In the genomic region with DNA sequence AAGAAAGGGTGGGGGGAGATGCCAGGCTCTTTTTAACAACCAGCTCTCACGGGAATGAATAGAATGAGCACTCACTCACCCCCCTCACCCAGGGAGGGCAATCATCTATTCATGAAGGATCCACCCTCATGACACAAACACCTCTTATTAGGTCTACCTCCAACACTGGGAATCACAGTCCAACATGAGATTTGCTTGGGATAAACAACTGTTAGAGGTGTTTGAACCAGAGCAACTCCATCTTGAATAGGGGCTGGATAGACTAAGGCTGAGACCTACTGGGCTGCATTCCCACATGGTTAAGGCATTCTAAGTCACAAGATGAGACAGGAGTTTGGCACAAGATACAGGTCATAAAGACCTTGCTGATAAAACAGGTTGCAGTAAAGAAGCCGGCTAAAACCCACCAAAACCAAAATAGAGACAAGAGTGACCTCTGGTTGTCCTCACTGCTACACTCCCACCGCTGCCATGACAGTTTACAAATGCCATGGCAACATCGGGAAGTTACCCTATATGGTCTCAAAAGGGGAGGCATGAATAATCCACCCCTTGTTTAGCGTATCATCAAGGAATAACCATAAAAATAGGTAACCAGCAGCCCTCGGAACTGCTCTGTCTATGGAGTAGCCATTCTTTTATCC, we compare ENCODE assay signal across 12 cellular contexts. TPM values are rescaled to one million over a fixed set of nuclear protein-coding genes. Genes with fewer than 3 reads are reported as not detected.
DNase-seq lines count a peak whose midpoint lies in the region; ATAC-seq, FAIRE-seq and TF ChIP-seq lines count a peak whose summit lies in the region.
"Not testable (repeated sequence)": the region's sequence is repeated elsewhere in the genome, so short reads cannot be mapped to it uniquely, and the experiment has no call there.
"Had no signal": no experiment of that assay in that cellular context is flagged by ENCODE, and none has a peak within 500 bp of the region (broad histone marks: within the 10 kb centered on the region; RNA-seq: fewer than 3 reads in every experiment).

No MANE protein-coding gene starts in this region.

- H3K18ac ChIP-seq in H1 (ENCODE audit: extremely low read depth, low read length) = not testable (repeated sequence)

- H2BK20ac ChIP-seq in H1 (ENCODE audit: low read length) = not testable (repeated sequence)

- TF ChIP-seq POLR2A in H1 (IDR thresholded peaks at IDR 0.05; ENCODE audit: control extremely low read depth in 1 of 2, low read depth in 2 of 2, low read length in 2 of 2); vagina (IDR thresholded peaks at IDR 0.05): not testable (repeated sequence)

- H3K27me3 Mint-ChIP-seq in activated CD8-positive, alpha-beta T cell treated with anti-CD3 and anti-CD28 coated beads, Interleukin-2, amount 10 ng/mL, durations not matched to agents 7 days and 5 days (ENCODE audit: low read depth); activated T-helper 17 cell treated with anti-CD3 and anti-CD28 coated beads, Interleukin-2, amount 50 U/mL, for 72 hours: not testable (repeated sequence)

- not testable (repeated sequence) for H3K14ac ChIP-seq in H1 (ENCODE audit: insufficient read length)

- H3K36me3 Mint-ChIP-seq in activated CD8-positive, alpha-beta T cell treated with anti-CD3 and anti-CD28 coated beads, Interleukin-2, amount 10 ng/mL, durations not matched to agents 7 days and 5 days (ENCODE audit: low read depth) = peaks cover 14% of the 10 kb centered on the region
- peaks cover 14% of the 10 kb centered on the region for H3K36me3 Mint-ChIP-seq in activated T-helper 17 cell treated with anti-CD3 and anti-CD28 coated beads, Interleukin-2, amount 50 U/mL, for 72 hours (ENCODE audit: low read depth)
- peaks cover 27% of the 10 kb centered on the region for H3K36me3 Mint-ChIP-seq in stimulated activated effector memory CD8-positive, alpha-beta T cell treated with anti-CD3 and anti-CD28 coated beads, Interleukin-12 subunit alpha, Interleukin-12 subunit beta, amount 100 ng/mL, for 72 hours

- not testable (repeated sequence) for H3K4me3 ChIP-seq in H1 (ENCODE audit: extremely low read depth in 1 of 4, insufficient read depth in 2 of 4, low read depth in 3 of 4, low read length in 4 of 4); vagina
- peak overlapping the region; percentile 27 for H3K4me3 ChIP-seq in fibroblast of villous mesenchyme (ENCODE audit: low read depth, low read length)

- intact Hi-C loops in vagina (cut with DNase I) = not testable (repeated sequence)

- not testable (repeated sequence) for H2BK5ac ChIP-seq in H1 (ENCODE audit: low read depth, low read length)

- H3K27ac Mint-ChIP-seq in activated CD8-positive, alpha-beta T cell treated with anti-CD3 and anti-CD28 coated beads, Interleukin-2, amount 10 ng/mL, durations not matched to agents 7 days and 5 days = peak overlapping the region; percentile 54
- H3K27ac Mint-ChIP-seq in activated T-helper 17 cell treated with anti-CD3 and anti-CD28 coated beads, Interleukin-2, amount 50 U/mL, for 72 hours = peak overlapping the region; percentile 34
- H3K27ac Mint-ChIP-seq in stimulated activated effector memory CD8-positive, alpha-beta T cell treated with anti-CD3 and anti-CD28 coated beads, Interleukin-12 subunit alpha, Interleukin-12 subunit beta, amount 100 ng/mL, for 72 hours = peak overlapping the region; percentile 32

- not testable (repeated sequence) for H3K79me2 ChIP-seq in H1 (ENCODE audit: control insufficient read depth in 1 of 2, insufficient read depth in 2 of 2, low read length in 2 of 2)

- not testable (repeated sequence) for H2BK15ac ChIP-seq in H1 (ENCODE audit: low read length)

- ATAC-seq in activated CD8-positive, alpha-beta T cell treated with anti-CD3 and anti-CD28 coated beads, Interleukin-2, amount 10 ng/mL, durations not matched to agents 7 days and 5 days; activated T-helper 17 cell treated with anti-CD3 and anti-CD28 coated beads, Interleukin-2, amount 50 U/mL, for 72 hours (replicated peaks); stimulated activated effector memory CD8-positive, alpha-beta T cell treated with anti-CD3 and anti-CD28 coated beads, Interleukin-12 subunit alpha, Interleukin-12 subunit beta, amount 100 ng/mL, for 72 hours: not testable (repeated sequence)

- not testable (repeated sequence) for H4K20me1 ChIP-seq in H1 (replicated peaks in 1 of 2; ENCODE audit: control insufficient read depth in 1 of 2, insufficient read depth in 2 of 2, low read length in 2 of 2)

- not testable (repeated sequence) for H3K9ac ChIP-seq in H1 (replicated peaks in 1 of 4; ENCODE audit: extremely low read depth in 1 of 4, low read depth in 3 of 4, low read length in 3 of 4)

- not testable (repeated sequence) for TF ChIP-seq EP300 in H1 (IDR thresholded peaks at IDR 0.05; ENCODE audit: borderline replicate concordance in 1 of 2, low read depth in 2 of 2, low read length in 2 of 2)

- TF ChIP-seq CTCF in H1 (IDR thresholded peaks at IDR 0.05; ENCODE audit: control extremely low read depth in 1 of 3, insufficient read depth in 1 of 3, low read depth in 1 of 3, low read length in 3 of 3); fibroblast of villous mesenchyme (IDR thresholded peaks at IDR 0.05; ENCODE audit: insufficient read depth, low read depth, low read length); vagina (IDR thresholded peaks at IDR 0.05): not testable (repeated sequence)

- not testable (repeated sequence) for H4K91ac ChIP-seq in H1 (replicated peaks; ENCODE audit: insufficient read length, low read length)

- H3K4me1 Mint-ChIP-seq in activated CD8-positive, alpha-beta T cell treated with anti-CD3 and anti-CD28 coated beads, Interleukin-2, amount 10 ng/mL, durations not matched to agents 7 days and 5 days (ENCODE audit: low read depth) = peaks cover 22% of the 10 kb centered on the region
- H3K4me1 Mint-ChIP-seq in activated T-helper 17 cell treated with anti-CD3 and anti-CD28 coated beads, Interleukin-2, amount 50 U/mL, for 72 hours = peaks cover 15% of the 10 kb centered on the region
- H3K4me1 Mint-ChIP-seq in stimulated activated effector memory CD8-positive, alpha-beta T cell treated with anti-CD3 and anti-CD28 coated beads, Interleukin-12 subunit alpha, Interleukin-12 subunit beta, amount 100 ng/mL, for 72 hours = peaks cover 45% of the 10 kb centered on the region

- H3K9me3 ChIP-seq in H1 (ENCODE audit: insufficient read depth in 2 of 2, low read depth in 1 of 2, low read length in 1 of 2); vagina: not testable (repeated sequence)

- H2AFZ ChIP-seq in H1 (ENCODE audit: low read length) = 0 out of 2 replicates have a peak overlapping the region, but pooled peaks have one; percentile 25

- not testable (repeated sequence) for H3K4ac ChIP-seq in H1 (replicated peaks; ENCODE audit: insufficient read length, low read depth, low read length)

- not testable (repeated sequence) for H3K79me1 ChIP-seq in H1 (ENCODE audit: low read depth, low read length)

- H3K27ac ChIP-seq in H1 (ENCODE audit: low read depth, low read length) = not testable (repeated sequence)
- H3K27ac ChIP-seq in vagina = peak overlapping the region; percentile 33

- not testable (repeated sequence) for H3K36me3 ChIP-seq in H1 (ENCODE audit: control insufficient read depth in 2 of 4, insufficient read depth in 4 of 4, low read length in 3 of 4); vagina

- POLR2A ChIA-PET in activated CD8-positive, alpha-beta T cell treated with anti-CD3 and anti-CD28 coated beads, Interleukin-2, amount 10 ng/mL, durations not matched to agents 7 days and 5 days (lab: Charles Lee) = interaction anchor here (0.6 kb wide), 1 partner anchor 180 kb away, joined by 3 read pairs; no protein-coding TSS in a partner anchor
- POLR2A ChIA-PET in H1 (lab: Charles Lee; ENCODE audit: partially characterized antibody) = not testable (repeated sequence)

- not testable (repeated sequence) for FAIRE-seq in H1 (lab: Jason Lieb, UNC)

- not testable (repeated sequence) for TF ChIP-seq RAD21 in H1 (IDR thresholded peaks at IDR 0.05 in 1 of 2, conservative IDR thresholded peaks at IDR 0.05 in 1 of 2; ENCODE audit: low read depth in 2 of 2, low read length in 2 of 2)

- H2BK12ac ChIP-seq in H1 (ENCODE audit: low read depth, low read length) = not testable (repeated sequence)

- not testable (repeated sequence) for H2AK5ac ChIP-seq in H1 (ENCODE audit: low read depth, low read length)

- WGBS in H1 (ENCODE audit: extremely low coverage in 1 of 2, insufficient coverage in 1 of 2, insufficient read length in 1 of 2, insufficient replicate concordance in 2 of 2, low coverage in 1 of 2, low lambda C conversion rate in 2 of 2, missing lambda C conversion rate in 1 of 2), 2 experiments = 80% methylated on average over 6 of the region's 6 CpGs; no CpG with 5 or more reads in 1 of the 2 experiments

- DNase-seq in OCI-M1 (lab: John Stamatoyannopoulos, UW) (peak; percentile 26), H1 (ENCODE audit: low read depth in 1 of 2, low spot score in 2 of 2) (peak in 1 of 2 experiments; percentile 30)
- DNase-seq in activated CD8-positive, alpha-beta T cell treated with anti-CD3 and anti-CD28 coated beads, Interleukin-2, amount 10 ng/mL, durations not matched to agents 7 days and 5 days; fibroblast of villous mesenchyme (ENCODE audit: low read depth); vagina (ENCODE audit: extremely low spot score in 2 of 2): not testable (repeated sequence)
- peak in 1 of 2 donors; percentile 46 for DNase-seq in stimulated activated effector memory CD8-positive, alpha-beta T cell treated with anti-CD3 and anti-CD28 coated beads, Interleukin-12 subunit alpha, Interleukin-12 subunit beta, amount 100 ng/mL, for 72 hours (ENCODE audit: low spot score in 2 of 2)

- H3K4me3 Mint-ChIP-seq in activated CD8-positive, alpha-beta T cell treated with anti-CD3 and anti-CD28 coated beads, Interleukin-2, amount 10 ng/mL, durations not matched to agents 7 days and 5 days; activated T-helper 17 cell treated with anti-CD3 and anti-CD28 coated beads, Interleukin-2, amount 50 U/mL, for 72 hours; stimulated activated effector memory CD8-positive, alpha-beta T cell treated with anti-CD3 and anti-CD28 coated beads, Interleukin-12 subunit alpha, Interleukin-12 subunit beta, amount 100 ng/mL, for 72 hours: not testable (repeated sequence)

- H2BK120ac ChIP-seq in H1 (replicated peaks; ENCODE audit: low read depth, low read length) = not testable (repeated sequence)

- not testable (repeated sequence) for H3K4me1 ChIP-seq in H1 (replicated peaks in 1 of 4; ENCODE audit: control insufficient read depth in 3 of 4, insufficient read depth in 4 of 4, low read length in 3 of 4)
- peaks cover 11% of the 10 kb centered on the region for H3K4me1 ChIP-seq in vagina

- not testable (repeated sequence) for H4K5ac ChIP-seq in H1 (ENCODE audit: insufficient read length, low read depth, low read length)

- H3K23ac ChIP-seq in H1 (ENCODE audit: insufficient read length) = not testable (repeated sequence)

- H3K56ac ChIP-seq in H1 (replicated peaks; ENCODE audit: insufficient read length, low read depth, low read length) = not testable (repeated sequence)

- not testable (repeated sequence) for H3K27me3 ChIP-seq in H1 (replicated peaks in 1 of 4; ENCODE audit: control insufficient read depth in 3 of 4, extremely low read depth in 1 of 4, insufficient read depth in 3 of 4, low read length in 3 of 4); vagina

- CTCF ChIA-PET in activated CD8-positive, alpha-beta T cell treated with anti-CD3 and anti-CD28 coated beads, Interleukin-2, amount 10 ng/mL, durations not matched to agents 7 days and 5 days (lab: Charles Lee) = not testable (repeated sequence)
- CTCF ChIA-PET in H1 (lab: Charles Lee; ENCODE audit: partially characterized antibody) = interaction anchor here (1.5 kb wide), 1 partner anchor 9 kb away, joined by 5 read pairs; no protein-coding TSS in a partner anchor

- H3K4me2 ChIP-seq in H1 (ENCODE audit: insufficient read depth in 1 of 2, low read depth in 2 of 2, low read length in 2 of 2) = not testable (repeated sequence)

- H3K23me2 ChIP-seq in H1 (ENCODE audit: low read depth, low read length) = not testable (repeated sequence)

- H3K9me3 Mint-ChIP-seq in activated CD8-positive, alpha-beta T cell treated with anti-CD3 and anti-CD28 coated beads, Interleukin-2, amount 10 ng/mL, durations not matched to agents 7 days and 5 days (ENCODE audit: insufficient read depth); activated T-helper 17 cell treated with anti-CD3 and anti-CD28 coated beads, Interleukin-2, amount 50 U/mL, for 72 hours; stimulated activated effector memory CD8-positive, alpha-beta T cell treated with anti-CD3 and anti-CD28 coated beads, Interleukin-12 subunit alpha, Interleukin-12 subunit beta, amount 100 ng/mL, for 72 hours: not testable (repeated sequence)

- H4K8ac ChIP-seq in H1 (ENCODE audit: extremely low read depth, insufficient read depth, low read length) = not testable (repeated sequence)

RNA-seq across cellular contexts. Expression of a gene that starts 27.9 kb away (rescaled TPM):
- total RNA-seq in activated CD8-positive, alpha-beta T cell treated with anti-CD3 and anti-CD28 coated beads, Interleukin-2, amount 10 ng/mL, durations not matched to agents 7 days and 5 days = 10 to 100 TPM; 17.2 to 18.1 TPM
- 10 to 100 TPM; 25.5 to 28.2 TPM for total RNA-seq in activated T-helper 17 cell treated with anti-CD3 and anti-CD28 coated beads, Interleukin-2, amount 50 U/mL, for 72 hours
- total RNA-seq in H1 (2021; fragmentation: NEBNext Ultra II Directional; extraction: Animal tissue kit (Norgen Biotek cat#: 25700)) = 0.98 and 1.3 TPM in 2 replicates
- 1.4 and 2.5 TPM in 2 replicates for polyA plus RNA-seq in H1 (2011; rRNA removed)
- polyA plus RNA-seq in H1 (2011; cell fraction: cytosol; rRNA removed) = 1.5 TPM
- polyA plus RNA-seq in H1 (2011; cell fraction: nucleus; rRNA removed) = 2.1 TPM
- polyA plus RNA-seq in H1 (2012, experiment 1 of 2) = 0.44 to 1.1 TPM (median 0.83 TPM) in 4 replicates
- polyA plus RNA-seq in H1 (2012, experiment 2 of 2) = 1.2 TPM
- 1.1 TPM for polyA plus RNA-seq in H1 (2013, experiment 1 of 2)
- 0.81 TPM for polyA plus RNA-seq in H1 (2013, experiment 2 of 2)
- 0.27 and 1.7 TPM in 2 replicates for polyA minus RNA-seq in H1 (2011; rRNA and poly(A)+ RNA removed)
- not detected for polyA minus RNA-seq in H1 (2011; cell fraction: cytosol; rRNA and poly(A)+ RNA removed)
- polyA minus RNA-seq in H1 (2011; cell fraction: nucleus; rRNA and poly(A)+ RNA removed) = 2.3 TPM
- total RNA-seq in fibroblast of villous mesenchyme (2.6 and 3.0 TPM in 2 replicates), vagina (41.0 TPM)

RNA-seq across cellular contexts. Expression of a gene that starts 56.9 kb away (rescaled TPM):
- total RNA-seq in activated CD8-positive, alpha-beta T cell treated with anti-CD3 and anti-CD28 coated beads, Interleukin-2, amount 10 ng/mL, durations not matched to agents 7 days and 5 days = 100 to 1,000 TPM; 174 to 177 TPM
- 1,000 to 10,000 TPM; 1,342 to 1,348 TPM for total RNA-seq in activated T-helper 17 cell treated with anti-CD3 and anti-CD28 coated beads, Interleukin-2, amount 50 U/mL, for 72 hours
- total RNA-seq in H1 (2021; fragmentation: NEBNext Ultra II Directional; extraction: Animal tissue kit (Norgen Biotek cat#: 25700)) = not detected in 2 replicates
- not detected in 2 replicates for polyA plus RNA-seq in H1 (2011; rRNA removed)
- polyA plus RNA-seq in H1 (2011; cell fraction: cytosol; rRNA removed) = not detected
- polyA plus RNA-seq in H1 (2011; cell fraction: nucleus; rRNA removed) = not detected
- polyA plus RNA-seq in H1 (2012, experiment 1 of 2) = not detected in 4 replicates
- not detected for polyA plus RNA-seq in H1 (2012, experiment 2 of 2)
- not detected for polyA plus RNA-seq in H1 (2013, experiment 1 of 2)
- polyA plus RNA-seq in H1 (2013, experiment 2 of 2) = not detected
- polyA minus RNA-seq in H1 (2011; rRNA and poly(A)+ RNA removed) = not detected in 2 replicates
- not detected for polyA minus RNA-seq in H1 (2011; cell fraction: cytosol; rRNA and poly(A)+ RNA removed)
- polyA minus RNA-seq in H1 (2011; cell fraction: nucleus; rRNA and poly(A)+ RNA removed) = not detected
- total RNA-seq in fibroblast of villous mesenchyme = under 0.01 TPM in 1 of 2 replicates, not detected in the other
- not detected for total RNA-seq in vagina
- total RNA-seq: A172, Caco-2, H4, H9 had no signal
- polyA plus RNA-seq: AG04450 had no signal

Comparison
In these comparisons a context has a peak if more than half of its experiments do, and no peak if none do; other contexts are left out.
1. RNA of a gene that starts 56.9 kb away (total RNA-seq): 1,342 to 1,348 TPM in activated T-helper 17 cell treated with anti-CD3 and anti-CD28 coated beads, Interleukin-2, amount 50 U/mL, for 72 hours and 174 to 177 TPM in activated CD8-positive, alpha-beta T cell treated with anti-CD3 and anti-CD28 coated beads, Interleukin-2, amount 10 ng/mL, durations not matched to agents 7 days and 5 days; not detected in H1, under 0.01 TPM in fibroblast of villous mesenchyme and not detected in vagina (single experiment); every median in the first group is over 100 times any median in the second.
2. Peak in every context shown above with its lines, with median percentiles within 50 percentile points of each other: H3K27ac Mint-ChIP-seq.